9 cellular contexts compared by ENCODE assay signal in the genomic region with DNA sequence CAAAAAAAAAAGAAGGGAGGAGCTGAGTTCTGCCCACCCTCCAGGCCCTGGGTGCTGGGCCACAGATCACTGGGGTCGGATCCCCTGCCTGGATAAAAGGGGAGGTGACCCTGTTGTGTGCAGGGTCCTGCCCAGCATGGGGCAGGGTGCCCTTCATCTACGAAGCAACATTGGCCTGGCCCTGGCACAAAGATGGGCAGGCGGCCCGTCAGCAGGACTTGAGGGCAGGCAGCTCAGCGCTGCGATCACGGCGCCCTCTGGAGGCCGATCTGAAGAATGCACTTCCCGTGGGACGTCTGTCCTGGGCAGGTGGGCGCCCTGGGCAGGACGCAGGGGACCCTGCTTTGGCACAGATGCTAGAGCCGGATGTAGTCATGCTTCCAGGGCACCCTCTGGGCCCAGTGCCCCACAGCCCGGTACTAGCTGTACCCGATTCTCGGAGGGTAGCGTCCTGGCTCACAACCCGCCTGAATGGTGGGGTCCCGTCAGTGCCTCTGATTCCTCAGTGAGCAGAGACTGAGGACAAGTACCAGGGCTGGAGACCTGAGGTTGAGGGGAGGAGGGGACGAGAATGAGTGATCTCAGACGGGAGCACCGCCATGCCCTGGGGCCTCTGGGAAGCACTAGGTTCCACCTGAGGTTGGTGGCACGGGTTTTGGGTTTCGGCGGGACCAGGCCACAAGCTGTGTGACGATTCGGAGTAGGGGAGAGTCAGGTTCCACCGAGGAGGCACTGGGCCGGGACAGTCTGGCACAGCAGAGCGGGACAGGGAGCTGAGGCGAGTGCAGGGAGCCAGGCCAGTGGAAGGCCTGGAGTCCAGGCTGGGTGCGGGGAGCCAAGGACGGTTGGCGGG. TPM values are rescaled to one million over a fixed set of nuclear protein-coding genes. Genes with fewer than 3 reads are reported as not detected.
DNase-seq lines count a peak whose midpoint lies in the region; ATAC-seq lines count a peak whose summit lies in the region.
"Had no signal": no experiment of that assay in that cellular context is flagged by ENCODE, and none has a peak within 500 bp of the region (broad histone marks: within the 10 kb centered on the region; RNA-seq: fewer than 3 reads in every experiment).

No MANE protein-coding gene starts in this region.

- H3K4me1 ChIP-seq in CD8-positive, alpha-beta memory T cell (ENCODE audit: insufficient read depth, low read length): peaks cover 12% of the 10 kb centered on the region

- no peak overlapping the region for H3K27ac ChIP-seq in CD8-positive, alpha-beta memory T cell (ENCODE audit: low read depth, low read length)
- H3K27ac ChIP-seq: SJSA1 had no signal

- POLR2A ChIA-PET in CD8-positive, alpha-beta memory T cell (lab: Charles Lee): interaction anchor here (1.0 to 3.0 kb wide), 3 partner anchors 15 to 147 kb away, joined by 4 to 51 read pairs (median 12); partner anchors contain the start of gene ARID5A

- H3K4me3 ChIP-seq in CD8-positive, alpha-beta memory T cell (ENCODE audit: low read length): no peak overlapping the region
- H3K4me3 ChIP-seq: SJSA1 had no signal

- H3K36me3 ChIP-seq in CD8-positive, alpha-beta memory T cell (ENCODE audit: insufficient read depth, low read length): peaks cover 3% of the 10 kb centered on the region
- H3K36me3 ChIP-seq: SJSA1 had no signal

- H3K27me3 Mint-ChIP-seq in CD8-positive, alpha-beta memory T cell: no peaks in the 10 kb centered on the region
- no peaks in the 10 kb centered on the region for H3K27me3 Mint-ChIP-seq in memory B cell
- H3K27me3 Mint-ChIP-seq in stimulated activated naive B cell treated with anti-CD40 and anti-IgM and Interleukin-4, amounts not matched to agents 10 μg/mL and 1 μg/mL and 100 μg/mL, for 72 hours: no peaks in the 10 kb centered on the region

- no peaks in the 10 kb centered on the region for H3K27me3 ChIP-seq in CD8-positive, alpha-beta memory T cell (ENCODE audit: insufficient read depth, low read length, poor library complexity, severe bottlenecking)
- H3K27me3 ChIP-seq: SJSA1 had no signal

- CTCF ChIA-PET in CD8-positive, alpha-beta memory T cell (lab: Charles Lee): interaction anchor here (0.5 to 8.3 kb wide), 40 partner anchors 8 to 562 kb away, joined by 3 to 117 read pairs (median 4); partner anchors contain the start of genes ANKRD39 and ARID5A

- H3K27ac Mint-ChIP-seq in CD8-positive, alpha-beta memory T cell: peak overlapping the region in 6 of 8 donors; percentile 32 to 94 (median 57)
- H3K27ac Mint-ChIP-seq in memory B cell: no peak overlapping the region
- H3K27ac Mint-ChIP-seq in stimulated activated naive B cell treated with anti-CD40 and anti-IgM and Interleukin-4, amounts not matched to agents 10 μg/mL and 1 μg/mL and 100 μg/mL, for 72 hours: peak overlapping the region; percentile 92

- no peaks in the 10 kb centered on the region for H3K9me3 Mint-ChIP-seq in CD8-positive, alpha-beta memory T cell
- H3K9me3 Mint-ChIP-seq in memory B cell: no peaks in the 10 kb centered on the region
- peaks cover 3 to 7% of the 10 kb centered on the region in 2 donors for H3K9me3 Mint-ChIP-seq in stimulated activated naive B cell treated with anti-CD40 and anti-IgM and Interleukin-4, amounts not matched to agents 10 μg/mL and 1 μg/mL and 100 μg/mL, for 72 hours

- H3K4me3 Mint-ChIP-seq in CD8-positive, alpha-beta memory T cell: peak overlapping the region in 4 of 7 donors; percentile 13 to 61 (median 32)
- H3K4me3 Mint-ChIP-seq in memory B cell: no peak overlapping the region
- peak overlapping the region; percentile 35 to 55 for H3K4me3 Mint-ChIP-seq in stimulated activated naive B cell treated with anti-CD40 and anti-IgM and Interleukin-4, amounts not matched to agents 10 μg/mL and 1 μg/mL and 100 μg/mL, for 72 hours

- DNase-seq in CD8-positive, alpha-beta memory T cell: peak; percentile 59 to 81 (median 67)
- peak; percentile 53 for DNase-seq in NCI-H345 (lab: John Stamatoyannopoulos, UW)
- DNase-seq in activated CD4-positive, alpha-beta T cell treated with anti-CD3 and anti-CD28 coated beads, Interleukin-2, amount 50 U/mL, for 48 hours: peak; percentile 70 to 78
- peak; percentile 61 for DNase-seq in effector CD4-positive, alpha-beta T cell
- DNase-seq in memory B cell (ENCODE audit: low spot score in 2 of 2): peak; percentile 66 to 77
- peak; percentile 58 for DNase-seq in stimulated activated naive B cell treated with anti-CD40 and anti-IgM and Interleukin-4, amounts not matched to agents 10 μg/mL and 1 μg/mL and 100 μg/mL, for 72 hours
- no peak for DNase-seq in NCI-H524 treated with DMSO at 0.1 percent for 48 hours (lab: John Stamatoyannopoulos, UW)

- H3K36me3 Mint-ChIP-seq in CD8-positive, alpha-beta memory T cell: peaks cover 0 to 35% (median 2%) of the 10 kb centered on the region in 3 donors
- H3K36me3 Mint-ChIP-seq in memory B cell: peaks cover 3% of the 10 kb centered on the region
- H3K36me3 Mint-ChIP-seq in stimulated activated naive B cell treated with anti-CD40 and anti-IgM and Interleukin-4, amounts not matched to agents 10 μg/mL and 1 μg/mL and 100 μg/mL, for 72 hours: peaks cover 33 to 40% of the 10 kb centered on the region in 2 donors

- peaks cover 15 to 37% (median 19%) of the 10 kb centered on the region in 3 donors for H3K4me1 Mint-ChIP-seq in CD8-positive, alpha-beta memory T cell
- peaks cover 2% of the 10 kb centered on the region for H3K4me1 Mint-ChIP-seq in memory B cell
- H3K4me1 Mint-ChIP-seq in stimulated activated naive B cell treated with anti-CD40 and anti-IgM and Interleukin-4, amounts not matched to agents 10 μg/mL and 1 μg/mL and 100 μg/mL, for 72 hours: peaks cover 37 to 42% of the 10 kb centered on the region in 2 donors

- ATAC-seq in GM21528 (IDR thresholded peaks at IDR 0.05; ENCODE audit: low FRiP score, unreplicated experiment): peak; percentile 48
- ATAC-seq in memory B cell (ENCODE audit: low read depth): peak; percentile 79
- peak; percentile 57 to 66 for ATAC-seq in stimulated activated naive B cell treated with anti-CD40 and anti-IgM and Interleukin-4, amounts not matched to agents 10 μg/mL and 1 μg/mL and 100 μg/mL, for 72 hours (replicated peaks)

- no peaks in the 10 kb centered on the region for H3K9me3 ChIP-seq in CD8-positive, alpha-beta memory T cell (ENCODE audit: low read length)

RNA-seq across cellular contexts. Expression of gene ARID5A, which starts 18.0 kb away (rescaled TPM):
- 100 to 1,000 TPM; 146 to 147 TPM for total RNA-seq in CD8-positive, alpha-beta memory T cell
- polyA plus RNA-seq in CD8-positive, alpha-beta memory T cell: 84.0 TPM

RNA-seq across cellular contexts. Expression of gene NEURL3, which starts 49.4 kb away (rescaled TPM):
- total RNA-seq in CD8-positive, alpha-beta memory T cell: under 1 TPM in 1 of 2 experiments, not detected in 1; 0.22 TPM
- not detected for polyA plus RNA-seq in CD8-positive, alpha-beta memory T cell
- total RNA-seq: SJSA1 had no signal
